In the genomic region with DNA sequence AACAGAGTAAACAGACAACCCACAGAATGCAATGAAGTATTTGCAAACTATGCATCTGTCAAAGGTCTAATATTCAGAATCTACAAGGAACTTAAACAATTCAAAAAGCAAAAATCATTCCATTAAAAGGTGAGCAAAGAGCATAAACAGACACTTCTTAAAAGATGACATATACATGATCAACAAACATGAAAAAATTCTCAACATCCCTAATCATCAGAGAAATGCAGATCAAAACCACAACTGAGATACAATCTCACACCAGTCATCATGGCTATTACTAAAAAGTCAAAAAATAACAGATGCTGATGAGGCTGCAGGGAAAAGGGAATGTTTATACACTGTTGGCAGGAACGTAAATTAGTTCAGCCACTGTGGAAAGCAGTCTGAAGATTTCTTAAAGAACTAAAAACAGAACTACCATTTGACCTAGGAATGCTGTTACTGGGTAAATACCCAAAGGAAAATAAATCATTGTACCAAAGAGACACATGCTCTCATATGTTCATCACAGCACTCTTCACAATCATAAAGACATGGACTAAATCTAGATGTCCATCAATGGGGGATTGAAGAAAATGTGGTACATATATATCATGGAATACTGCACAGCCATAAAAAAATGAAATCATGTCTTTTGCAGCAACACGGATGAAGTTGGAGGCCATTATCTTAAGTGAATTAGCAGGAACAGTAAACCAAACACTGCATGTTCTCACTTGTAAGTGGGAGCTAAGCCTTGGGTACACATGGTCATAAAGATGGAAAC, we compare ENCODE assay signal across 14 cellular contexts.
DNase-seq lines count a peak whose midpoint lies in the region; TF ChIP-seq lines count a peak whose summit lies in the region.
"Had no signal": no experiment of that assay in that cellular context is flagged by ENCODE, and none has a peak within 500 bp of the region (broad histone marks: within the 10 kb centered on the region; RNA-seq: fewer than 3 reads in every experiment).

No MANE protein-coding gene starts in this region.

- POLR2A ChIA-PET in AG04449 (lab: Yijun Ruan, JAX): no interaction called here

- DNase-seq in AG04449 (ENCODE audit: low read depth, low spot score) (peak; percentile 93), H4 (ENCODE audit: low spot score) (peak; percentile 38), amniotic epithelial cell (ENCODE audit: low read depth) (peak; percentile 93), iris pigment epithelial cell (ENCODE audit: low read depth) (peak; percentile 91), NCI-H128 (lab: John Stamatoyannopoulos, UW; ENCODE audit: unreplicated experiment) (no peak), amniotic stem cell (lab: John Stamatoyannopoulos, UW) (no peak), DMS 273 treated with DMSO at 0.1 percent for 48 hours (lab: John Stamatoyannopoulos, UW) (no peak)
- no peak for DNase-seq in effector CD8-positive, alpha-beta T cell (lab: John Stamatoyannopoulos, UW)
- DNase-seq: activated CD8-positive, alpha-beta T cell treated with anti-CD3 and anti-CD28 coated beads for 36 hours; amygdala; left cardiac atrium; NCI-H2029 treated with DMSO at 0.1 percent for 48 hours; NCI-H526 had no signal

- no peak overlapping the region for H3K4me3 ChIP-seq in AG04449 (ENCODE audit: low read depth, low read length)
- H3K4me3 ChIP-seq: tibial nerve had no signal

- no peak for TF ChIP-seq CTCF in AG04449 (IDR thresholded peaks at IDR 0.05; ENCODE audit: insufficient read depth, low read length, missing control alignments)

- CTCF ChIA-PET in AG04449 (lab: Yijun Ruan, JAX): no interaction called here

Comparison
In these comparisons a context has a peak if more than half of its experiments do, and no peak if none do; other contexts are left out.
1. DNase-seq: peak in AG04449 (single experiment), H4 (single experiment), amniotic epithelial cell (single experiment) and iris pigment epithelial cell (single experiment); none in effector CD8-positive, alpha-beta T cell (single experiment), NCI-H128 (single experiment), amniotic stem cell (single experiment) and DMS 273 treated with DMSO at 0.1 percent for 48 hours (single experiment).